In the genomic region with DNA sequence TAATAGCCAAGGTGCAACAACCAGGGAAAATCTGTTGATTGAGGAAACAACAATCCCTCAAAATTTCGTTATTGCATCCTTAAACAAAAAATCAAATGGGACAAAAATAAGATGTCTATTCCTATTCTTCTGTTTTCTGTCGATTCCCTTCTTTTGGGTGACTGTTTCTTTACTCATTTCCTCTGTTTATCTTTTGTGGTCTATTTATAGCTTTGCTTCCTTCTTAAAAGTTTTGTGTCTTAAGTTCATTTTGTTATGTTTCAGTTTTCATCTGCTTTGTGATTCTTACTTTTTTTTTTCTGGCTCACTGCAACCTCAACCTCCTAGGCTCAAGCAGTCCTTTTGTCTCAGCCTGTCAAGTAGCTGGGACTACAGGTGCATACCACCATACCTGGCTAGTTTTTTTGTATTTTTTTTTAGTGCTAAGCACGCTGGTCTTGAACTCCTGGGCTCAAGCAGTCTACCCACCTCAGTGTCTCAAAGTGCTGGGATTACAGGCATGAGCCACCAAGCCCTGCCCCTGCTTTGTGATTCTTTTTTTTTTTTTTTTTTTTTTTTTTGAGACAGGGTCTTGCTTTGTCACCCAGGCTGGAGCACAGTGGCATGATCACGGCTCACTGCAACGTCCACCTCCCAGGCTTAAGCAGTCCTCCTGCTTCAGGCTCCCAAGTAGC, we compare ENCODE assay signal across 11 cellular contexts. TPM values are rescaled to one million over a fixed set of nuclear protein-coding genes. Genes with fewer than 3 reads are reported as not detected.
DNase-seq lines count a peak whose midpoint lies in the region; ATAC-seq and TF ChIP-seq lines count a peak whose summit lies in the region.
"Had no signal": no experiment of that assay in that cellular context is flagged by ENCODE, and none has a peak within 500 bp of the region (broad histone marks: within the 10 kb centered on the region; RNA-seq: fewer than 3 reads in every experiment).

No MANE protein-coding gene starts in this region.

- H3K4me3 Mint-ChIP-seq in activated naive CD8-positive, alpha-beta T cell treated with anti-CD3 and anti-CD28 coated beads, Interleukin-2, amount 50 U/mL, for 24 hours = no peak overlapping the region

- H3K27ac Mint-ChIP-seq in activated naive CD8-positive, alpha-beta T cell treated with anti-CD3 and anti-CD28 coated beads, Interleukin-2, amount 50 U/mL, for 24 hours = peak overlapping the region; percentile 24

- H3K4me1 ChIP-seq in BLaER1 treated with 17β-estradiol and CSF1 and Interleukin-3, amounts not matched to agents 10 nM and 100 nM = peaks cover 23 to 64% (median 36%) of the 10 kb centered on the region in 10 experiments
- peaks cover 0 to 36% (median 11%) of the 10 kb centered on the region in 3 donors for H3K4me1 ChIP-seq in esophagus squamous epithelium

- intact Hi-C loops in esophagus squamous epithelium (cut with DNase I) = no loop called here

- CTCF ChIA-PET in RWPE1 (lab: Yijun Ruan, JAX) = no interaction called here

- peaks cover 33% of the 10 kb centered on the region for H3K4me1 Mint-ChIP-seq in activated naive CD8-positive, alpha-beta T cell treated with anti-CD3 and anti-CD28 coated beads, Interleukin-2, amount 50 U/mL, for 24 hours

- H4K20me1 ChIP-seq in BLaER1 treated with 17β-estradiol and CSF1 and Interleukin-3, amounts not matched to agents 10 nM and 100 nM = peaks cover 60 to 100% (median 99%) of the 10 kb centered on the region in 11 experiments; a peak in 21 of 22 replicates

- WGBS in esophagus squamous epithelium, 2 donors = 50 to 55% methylated on average over 5 of the region's 5 CpGs

- peak overlapping the region in 6 of 10 experiments; percentile 21 to 51 (median 37); a peak in 10 of 20 replicates for H3K4me3 ChIP-seq in BLaER1 treated with 17β-estradiol and CSF1 and Interleukin-3, amounts not matched to agents 10 nM and 100 nM
- H3K4me3 ChIP-seq in esophagus squamous epithelium = no peak overlapping the region
- H3K4me3 ChIP-seq: heart right ventricle had no signal

- H3K36me3 ChIP-seq in BLaER1 treated with 17β-estradiol and CSF1 and Interleukin-3, amounts not matched to agents 10 nM and 100 nM = peaks cover 72 to 100% (median 100%) of the 10 kb centered on the region in 11 experiments
- peaks cover 27 to 100% (median 46%) of the 10 kb centered on the region in 3 donors for H3K36me3 ChIP-seq in esophagus squamous epithelium

- TF ChIP-seq CTCF in RWPE1 (conservative IDR thresholded peaks at IDR 0.05; ENCODE audit: low read depth) = no peak
- no peak for TF ChIP-seq CTCF in esophagus squamous epithelium (IDR thresholded peaks at IDR 0.05)

- no peaks in the 10 kb centered on the region for H3K27me3 Mint-ChIP-seq in activated naive CD8-positive, alpha-beta T cell treated with anti-CD3 and anti-CD28 coated beads, Interleukin-2, amount 50 U/mL, for 24 hours

- peak overlapping the region in 9 of 11 experiments; percentile 7 to 63 (median 56); a peak in 16 of 22 replicates for H3K27ac ChIP-seq in BLaER1 treated with 17β-estradiol and CSF1 and Interleukin-3, amounts not matched to agents 10 nM and 100 nM
- no peak overlapping the region for H3K27ac ChIP-seq in RWPE1
- no peak overlapping the region for H3K27ac ChIP-seq in esophagus squamous epithelium

- H3K36me3 Mint-ChIP-seq in activated naive CD8-positive, alpha-beta T cell treated with anti-CD3 and anti-CD28 coated beads, Interleukin-2, amount 50 U/mL, for 24 hours (ENCODE audit: low read depth) = peaks cover 85% of the 10 kb centered on the region

- no peak for ATAC-seq in activated naive CD8-positive, alpha-beta T cell treated with anti-CD3 and anti-CD28 coated beads, Interleukin-2, amount 50 U/mL, for 24 hours
- no peak for ATAC-seq in GM21737 (IDR thresholded peaks at IDR 0.05; ENCODE audit: unreplicated experiment)

- DNase-seq in HCEC 1CT = peak; percentile 88
- DNase-seq in activated naive CD8-positive, alpha-beta T cell treated with anti-CD3 and anti-CD28 coated beads, Interleukin-2, amount 50 U/mL, for 24 hours = no peak
- DNase-seq in iris pigment epithelial cell (ENCODE audit: low read depth) = peak; percentile 72
- no peak for DNase-seq in RWPE1 (ENCODE audit: low spot score)
- no peak for DNase-seq in esophagus squamous epithelium (lab: John Stamatoyannopoulos, UW)
- DNase-seq in activated CD4-positive, alpha-beta T cell treated with anti-CD3 and anti-CD28 coated beads, Interleukin-2, amount 50 U/mL, for 4 hours = no peak
- DNase-seq: anterior cingulate cortex; heart right ventricle; stimulated activated naive CD4-positive, alpha-beta T cell treated with Interleukin-2 at 50 U/mL for 16 hours had no signal

- H3K27me3 ChIP-seq in BLaER1 treated with 17β-estradiol and CSF1 and Interleukin-3, amounts not matched to agents 10 nM and 100 nM = no peaks in the 10 kb centered on the region
- no peaks in the 10 kb centered on the region for H3K27me3 ChIP-seq in esophagus squamous epithelium
- H3K27me3 ChIP-seq: heart right ventricle had no signal

- H3K4me2 ChIP-seq in BLaER1 treated with 17β-estradiol and CSF1 and Interleukin-3, amounts not matched to agents 10 nM and 100 nM = peak overlapping the region; percentile 61 to 88 (median 78)

- H3K9me3 Mint-ChIP-seq in activated naive CD8-positive, alpha-beta T cell treated with anti-CD3 and anti-CD28 coated beads, Interleukin-2, amount 50 U/mL, for 24 hours = peaks cover 26% of the 10 kb centered on the region

- POLR2A ChIA-PET in RWPE1 (lab: Yijun Ruan, JAX; ENCODE audit: low non-redundant PET) = no interaction called here

- H3K9me3 ChIP-seq in BLaER1 treated with 17β-estradiol and CSF1 and Interleukin-3, amounts not matched to agents 10 nM and 100 nM (replicated peaks in 1 of 11) = peaks cover 0 to 29% (median 13%) of the 10 kb centered on the region in 11 experiments; a peak in 14 of 22 replicates
- H3K9me3 ChIP-seq in esophagus squamous epithelium = peaks cover 0 to 41% (median 3%) of the 10 kb centered on the region in 3 donors

- peak overlapping the region; percentile 15 to 69 (median 52); a peak in 16 of 22 replicates for H3K9ac ChIP-seq in BLaER1 treated with 17β-estradiol and CSF1 and Interleukin-3, amounts not matched to agents 10 nM and 100 nM

- TF ChIP-seq POLR2A in esophagus squamous epithelium (IDR thresholded peaks at IDR 0.05) = no peak

RNA-seq across cellular contexts. Expression of a gene that starts 10.4 kb away (rescaled TPM):
- 10 to 100 TPM; 40.3 to 72.9 (median 59.6) TPM for total RNA-seq in esophagus squamous epithelium

RNA-seq across cellular contexts. Expression of a gene that starts 10.9 kb away (rescaled TPM):
- total RNA-seq in esophagus squamous epithelium = 1 to 10 TPM; 1.6 to 5.5 (median 2.8) TPM

Comparison
In these comparisons a context has a peak if more than half of its experiments do, and no peak if none do; other contexts are left out.
1. H3K27ac ChIP-seq: peak in BLaER1 treated with 17β-estradiol and CSF1 and Interleukin-3, amounts not matched to agents 10 nM and 100 nM (9 of 11); none in RWPE1 (single experiment) and esophagus squamous epithelium (0 of 4).
2. H3K4me3 ChIP-seq: peak in BLaER1 treated with 17β-estradiol and CSF1 and Interleukin-3, amounts not matched to agents 10 nM and 100 nM (6 of 10); none in esophagus squamous epithelium (0 of 4).
3. DNase-seq: peak in HCEC 1CT (single experiment) and iris pigment epithelial cell (single experiment); none in activated naive CD8-positive, alpha-beta T cell treated with anti-CD3 and anti-CD28 coated beads, Interleukin-2, amount 50 U/mL, for 24 hours (single experiment), RWPE1 (single experiment), esophagus squamous epithelium (single experiment) and activated CD4-positive, alpha-beta T cell treated with anti-CD3 and anti-CD28 coated beads, Interleukin-2, amount 50 U/mL, for 4 hours (0 of 2).